29 cellular contexts compared by ENCODE assay signal in the genomic region with DNA sequence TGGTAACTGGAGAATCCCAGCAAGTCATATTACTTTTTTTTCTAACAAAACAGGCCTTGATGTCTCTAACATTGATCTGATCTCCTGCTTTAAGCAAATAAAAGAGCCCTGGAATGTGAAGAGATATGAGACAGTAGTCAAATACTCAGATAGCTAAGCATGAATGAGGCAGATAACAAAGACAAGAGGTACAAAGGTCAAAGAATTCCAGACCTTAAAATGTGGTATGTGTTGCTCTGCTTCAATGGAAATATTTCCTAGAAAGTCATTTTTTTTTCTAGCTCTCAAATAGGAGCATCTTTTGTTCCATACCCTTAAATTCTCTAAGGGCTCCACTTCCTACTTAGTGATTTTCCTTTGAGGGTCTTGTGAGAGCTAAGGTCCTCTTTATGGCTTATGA.
"Had no signal": no experiment of that assay in that cellular context is flagged by ENCODE, and none has a peak within 500 bp of the region (broad histone marks: within the 10 kb centered on the region; RNA-seq: fewer than 3 reads in every experiment).

No MANE protein-coding gene starts in this region.

- H3K27me3 Mint-ChIP-seq: naive thymus-derived CD4-positive, alpha-beta T cell; stimulated activated naive CD8-positive, alpha-beta T cell treated with anti-CD3 and anti-CD28 coated beads, Interleukin-15, amount 100 ng/mL, for 72 hours had no signal

- H3K4me3 ChIP-seq: dorsolateral prefrontal cortex, gastrocnemius medialis, heart left ventricle, hepatocyte, ovary, psoas muscle, suprapubic skin, transverse colon, upper lobe of right lung, uterus had no signal

- DNase-seq: dorsolateral prefrontal cortex; effector CD4-positive, alpha-beta T cell; foreskin fibroblast; gastrocnemius medialis; heart left ventricle; kidney; mesenchymal stem cell; midbrain; naive thymus-derived CD4-positive, alpha-beta T cell; nephron progenitor cell; occipital lobe; ovary; posterior cingulate gyrus; psoas muscle; right cardiac atrium; small intestine; stimulated activated CD4-positive, alpha-beta T cell treated with anti-CD3 and anti-CD28 coated beads, Interleukin-15, amount 100 ng/mL, for 24 hours; stimulated activated CD4-positive, alpha-beta T cell treated with anti-CD3 and anti-CD28 coated beads, Interleukin-2, amount 100 ng/mL, for 48 hours; stimulated activated CD8-positive, alpha-beta memory T cell treated with anti-CD3 and anti-CD28 coated beads, Interleukin-4, amount 100 ng/mL, for 48 hours; stimulated activated naive CD4-positive, alpha-beta T cell; stimulated activated naive CD8-positive, alpha-beta T cell treated with anti-CD3 and anti-CD28 coated beads, Interleukin-15, amount 100 ng/mL, for 72 hours; transverse colon; upper lobe of right lung; uterus had no signal

- ATAC-seq: esophagus mucosa; gastrocnemius medialis; heart left ventricle; left lobe of liver; naive thymus-derived CD4-positive, alpha-beta T cell; psoas muscle; right cardiac atrium; stimulated activated naive CD8-positive, alpha-beta T cell treated with anti-CD3 and anti-CD28 coated beads, Interleukin-15, amount 100 ng/mL, for 72 hours; upper lobe of right lung had no signal

- H3K36me3 ChIP-seq: ovary, upper lobe of right lung, uterus had no signal

- H3K27ac Mint-ChIP-seq: naive thymus-derived CD4-positive, alpha-beta T cell; nephron progenitor cell; stimulated activated naive CD8-positive, alpha-beta T cell treated with anti-CD3 and anti-CD28 coated beads, Interleukin-15, amount 100 ng/mL, for 72 hours had no signal

- H3K4me1 ChIP-seq: gastrocnemius medialis, psoas muscle, suprapubic skin, transverse colon, upper lobe of right lung, uterus had no signal

- H3K4me3 Mint-ChIP-seq: naive thymus-derived CD4-positive, alpha-beta T cell; nephron progenitor cell; stimulated activated naive CD8-positive, alpha-beta T cell treated with anti-CD3 and anti-CD28 coated beads, Interleukin-15, amount 100 ng/mL, for 72 hours had no signal

- H3K4me2 ChIP-seq: hepatocyte had no signal

- H3K4me1 Mint-ChIP-seq: nephron progenitor cell; stimulated activated naive CD8-positive, alpha-beta T cell treated with anti-CD3 and anti-CD28 coated beads, Interleukin-15, amount 100 ng/mL, for 72 hours had no signal

- FAIRE-seq: kidney, small intestine had no signal

- H2AFZ ChIP-seq: hepatocyte had no signal

- H3K27me3 ChIP-seq: dorsolateral prefrontal cortex, gastrocnemius medialis, heart left ventricle, hepatocyte, ovary, suprapubic skin, transverse colon, upper lobe of right lung, uterus had no signal

- H3K27ac ChIP-seq: dorsolateral prefrontal cortex, epithelial cell of prostate, gastrocnemius medialis, heart left ventricle, hepatocyte, ovary, psoas muscle, suprapubic skin, transverse colon, upper lobe of right lung, uterus had no signal
